In genomic region chr1:41535236-41535720, GRCh38 we compare ENCODE assay signal across 18 cellular contexts. TPM values are rescaled to one million over a fixed set of nuclear protein-coding genes. Genes with fewer than 3 reads are reported as not detected.
DNase-seq lines count a peak whose midpoint lies in the region; ATAC-seq and TF ChIP-seq lines count a peak whose summit lies in the region.
"Had no signal": no experiment of that assay in that cellular context is flagged by ENCODE, and none has a peak within 500 bp of the region (broad histone marks: within the 10 kb centered on the region; RNA-seq: fewer than 3 reads in every experiment).

No MANE protein-coding gene starts in this region.

- TF ChIP-seq POLR2A in GM18505 (IDR thresholded peaks at IDR 0.05; ENCODE audit: borderline replicate concordance, extremely low read depth, insufficient read depth, insufficient read length): no peak

- ATAC-seq in RWPE2 (ENCODE audit: low read depth) (no peak), GM18505 (IDR thresholded peaks at IDR 0.05; ENCODE audit: unreplicated experiment) (no peak)
- ATAC-seq: GM12878 had no signal

- peaks cover 31% of the 10 kb centered on the region for H3K36me3 Mint-ChIP-seq in activated naive CD4-positive, alpha-beta T cell treated with anti-CD3 and anti-CD28 coated beads, Interleukin-2, amount 50 U/mL, for 24 hours

- H3K9me3 ChIP-seq in RWPE2 (ENCODE audit: severe bottlenecking) (no peaks in the 10 kb centered on the region), tibial artery (no peaks in the 10 kb centered on the region)

- H3K9me3 Mint-ChIP-seq in activated naive CD4-positive, alpha-beta T cell treated with anti-CD3 and anti-CD28 coated beads, Interleukin-2, amount 50 U/mL, for 24 hours: no peaks in the 10 kb centered on the region
- H3K9me3 Mint-ChIP-seq: CD4-positive, alpha-beta T cell had no signal

- H3K4me1 ChIP-seq in RWPE2 (ENCODE audit: insufficient read depth, poor library complexity, severe bottlenecking): no peaks in the 10 kb centered on the region
- peaks cover 0 to 36% (median 30%) of the 10 kb centered on the region in 4 donors for H3K4me1 ChIP-seq in tibial artery

- H3K27ac ChIP-seq in RWPE2 (ENCODE audit: poor library complexity, severe bottlenecking) (no peak overlapping the region), tibial artery (peak overlapping the region; percentile 58 to 72)
- H3K27ac ChIP-seq: PC-9 had no signal

- H3K27me3 Mint-ChIP-seq in activated naive CD4-positive, alpha-beta T cell treated with anti-CD3 and anti-CD28 coated beads, Interleukin-2, amount 50 U/mL, for 24 hours: no peaks in the 10 kb centered on the region
- H3K27me3 Mint-ChIP-seq: CD4-positive, alpha-beta T cell had no signal

- no peaks in the 10 kb centered on the region for H3K36me3 ChIP-seq in RWPE2 (ENCODE audit: low read depth)
- no peaks in the 10 kb centered on the region for H3K36me3 ChIP-seq in tibial artery

- H3K4me3 ChIP-seq in RWPE2 (ENCODE audit: severe bottlenecking) (no peak overlapping the region), tibial artery (no peak overlapping the region)
- H3K4me3 ChIP-seq: GM12878, PC-9 had no signal

- peaks cover 10% of the 10 kb centered on the region for H3K4me1 Mint-ChIP-seq in activated naive CD4-positive, alpha-beta T cell treated with anti-CD3 and anti-CD28 coated beads, Interleukin-2, amount 50 U/mL, for 24 hours

- H3K27me3 ChIP-seq in RWPE2 (ENCODE audit: insufficient read depth, poor library complexity, severe bottlenecking) (no peaks in the 10 kb centered on the region), tibial artery (no peaks in the 10 kb centered on the region)

- intact Hi-C loops in tibial artery (cut with DNase I; ENCODE audit: low total_unique reads): no loop called here

- H3K27ac Mint-ChIP-seq in activated naive CD4-positive, alpha-beta T cell treated with anti-CD3 and anti-CD28 coated beads, Interleukin-2, amount 50 U/mL, for 24 hours: peak overlapping the region; percentile 59
- H3K27ac Mint-ChIP-seq: CD4-positive, alpha-beta T cell had no signal

- no peak for DNase-seq in activated naive CD4-positive, alpha-beta T cell (lab: John Stamatoyannopoulos, UW)
- DNase-seq in RWPE2 (ENCODE audit: low spot score) (peak; percentile 38), mesenteric fat pad (ENCODE audit: low spot score) (peak; percentile 49), tibial artery (peak in 1 of 2 donors; percentile 42), NCI-H2081 treated with DMSO at 0.1 percent for 48 hours (lab: John Stamatoyannopoulos, UW) (no peak)
- DNase-seq: AML-193; CD4-positive, alpha-beta T cell; DMS79; HCEC 1CT; IMR-90; Kasumi-1; NCI-H1105 treated with DMSO at 0.1 percent for 48 hours; NCI-H187; NCI-H446; PC-9 had no signal

- TF ChIP-seq CTCF in RWPE2 (IDR thresholded peaks at IDR 0.05; ENCODE audit: poor library complexity, severe bottlenecking) (no peak), tibial artery (IDR thresholded peaks at IDR 0.05) (no peak)

- no peak overlapping the region for H3K4me3 Mint-ChIP-seq in activated naive CD4-positive, alpha-beta T cell treated with anti-CD3 and anti-CD28 coated beads, Interleukin-2, amount 50 U/mL, for 24 hours
- H3K4me3 Mint-ChIP-seq: CD4-positive, alpha-beta T cell had no signal

RNA-seq across cellular contexts. Expression of gene EDN2, which starts 50.8 kb away (rescaled TPM):
- not detected for total RNA-seq in mesenteric fat pad
- total RNA-seq: CD4-positive, alpha-beta T cell; IMR-90 had no signal

Comparison
In these comparisons a context has a peak if more than half of its experiments do, and no peak if none do; other contexts are left out.
1. DNase-seq: peak in RWPE2 (single experiment) and mesenteric fat pad (single experiment); none in activated naive CD4-positive, alpha-beta T cell (0 of 4) and NCI-H2081 treated with DMSO at 0.1 percent for 48 hours (single experiment).